In genomic region chr12:40208707-40209106, GRCh38 we compare ENCODE assay signal across 9 cellular contexts. TPM values are rescaled to one million over a fixed set of nuclear protein-coding genes. Genes with fewer than 3 reads are reported as not detected.
A peak's percentile ranks its signal among the peaks of the same experiment; 100 is the strongest.
DNase-seq lines count a peak whose midpoint lies in the region; ATAC-seq and TF ChIP-seq lines count a peak whose summit lies in the region.
"Had no signal": no experiment of that assay in that cellular context is flagged by ENCODE, and none has a peak within 500 bp of the region (broad histone marks: within the 10 kb centered on the region; RNA-seq: fewer than 3 reads in every experiment).

No MANE protein-coding gene starts in this region.

- peak overlapping the region; percentile 49 for H2AFZ ChIP-seq in SU-DHL-6 (ENCODE audit: low read depth, low read length, severe bottlenecking)

- ATAC-seq in GM21381 (IDR thresholded peaks at IDR 0.05; ENCODE audit: unreplicated experiment) (peak; percentile 86), HG03135 (IDR thresholded peaks at IDR 0.05; ENCODE audit: unreplicated experiment) (peak; percentile 90)
- no peak for ATAC-seq in activated T-cell treated with anti-CD3 and anti-CD28 coated beads, Interleukin-2, amount 50 U/mL, for 4 hours

- no peaks in the 10 kb centered on the region for H3K36me3 Mint-ChIP-seq in activated T-cell treated with anti-CD3 and anti-CD28 coated beads, Interleukin-2, amount 50 U/mL, for 4 hours (ENCODE audit: insufficient read depth)

- no peaks in the 10 kb centered on the region for H3K4me1 Mint-ChIP-seq in activated T-cell treated with anti-CD3 and anti-CD28 coated beads, Interleukin-2, amount 50 U/mL, for 4 hours (ENCODE audit: low read depth)

- DNase-seq in hepatic stellate cell (ENCODE audit: low spot score) (no peak), retina (no peak), colonic mucosa (no peak)
- no peak for DNase-seq in activated T-cell treated with anti-CD3 and anti-CD28 coated beads, Interleukin-2, amount 50 U/mL, for 4 hours

- intact Hi-C loops in colonic mucosa (cut with DNase I) = no loop called here

- H3F3A ChIP-seq in DOHH2 (ENCODE audit: control insufficient read depth, insufficient read depth) (no peaks in the 10 kb centered on the region), SU-DHL-6 (ENCODE audit: insufficient read depth) (no peaks in the 10 kb centered on the region)

- H3K4me3 ChIP-seq in DOHH2 (ENCODE audit: low read length) (no peak overlapping the region), SU-DHL-6 (ENCODE audit: insufficient read depth, low read length, poor library complexity, severe bottlenecking) (no peak overlapping the region), colonic mucosa (no peak overlapping the region)
- H3K4me3 ChIP-seq: smooth muscle cell had no signal

- H3K4me2 ChIP-seq in DOHH2 (ENCODE audit: low read length) (peak overlapping the region; percentile 20), SU-DHL-6 (ENCODE audit: low read depth, low read length, poor library complexity, severe bottlenecking) (peak overlapping the region; percentile 31)
- H3K4me2 ChIP-seq: smooth muscle cell had no signal

- TF ChIP-seq CTCF in DOHH2 (IDR thresholded peaks at IDR 0.05; ENCODE audit: low read depth, low read length, poor library complexity, severe bottlenecking) (no peak), SU-DHL-6 (IDR thresholded peaks at IDR 0.05; ENCODE audit: insufficient read depth, low read length, poor library complexity, severe bottlenecking) (no peak), colonic mucosa (IDR thresholded peaks at IDR 0.05) (no peak)

- H3K9me2 ChIP-seq in DOHH2 (replicated peaks; ENCODE audit: control insufficient read depth, low read length) (no peaks in the 10 kb centered on the region), SU-DHL-6 (replicated peaks; ENCODE audit: insufficient read depth, low read length) (no peaks in the 10 kb centered on the region)

- no peaks in the 10 kb centered on the region for H3K9me3 Mint-ChIP-seq in activated T-cell treated with anti-CD3 and anti-CD28 coated beads, Interleukin-2, amount 50 U/mL, for 4 hours

- no peaks in the 10 kb centered on the region for H3K79me2 ChIP-seq in DOHH2 (ENCODE audit: control insufficient read depth, low read length)
- no peaks in the 10 kb centered on the region for H3K79me2 ChIP-seq in SU-DHL-6 (ENCODE audit: insufficient read depth, low read length)

- H3K9me3 ChIP-seq in DOHH2 (ENCODE audit: control insufficient read depth, insufficient read depth, low read length) = peaks cover 6% of the 10 kb centered on the region; the same call in 1 of the 2 replicates
- no peaks in the 10 kb centered on the region for H3K9me3 ChIP-seq in SU-DHL-6 (ENCODE audit: insufficient read depth, low read length)
- H3K9me3 ChIP-seq in colonic mucosa = no peaks in the 10 kb centered on the region

- H3K36me3 ChIP-seq in DOHH2 (ENCODE audit: control insufficient read depth, low read length) = no peaks in the 10 kb centered on the region
- H3K36me3 ChIP-seq in SU-DHL-6 (ENCODE audit: low read length) = no peaks in the 10 kb centered on the region
- no peaks in the 10 kb centered on the region for H3K36me3 ChIP-seq in colonic mucosa

- no peak overlapping the region for H3K9ac ChIP-seq in SU-DHL-6 (ENCODE audit: low read length)
- no peak overlapping the region for H3K9ac ChIP-seq in colonic mucosa (ENCODE audit: low read depth in 2 of 2, low read length in 2 of 2)

- no peak overlapping the region for H3K4me3 Mint-ChIP-seq in activated T-cell treated with anti-CD3 and anti-CD28 coated beads, Interleukin-2, amount 50 U/mL, for 4 hours

- H3K27ac ChIP-seq in DOHH2 (ENCODE audit: low read depth, low read length) (no peak overlapping the region), SU-DHL-6 (ENCODE audit: low read depth, low read length) (no peak overlapping the region), colonic mucosa (no peak overlapping the region)

- H3K27me3 Mint-ChIP-seq in activated T-cell treated with anti-CD3 and anti-CD28 coated beads, Interleukin-2, amount 50 U/mL, for 4 hours (ENCODE audit: low read depth) = no peaks in the 10 kb centered on the region

- H3K4me1 ChIP-seq in DOHH2 (ENCODE audit: control insufficient read depth, low read length) (peaks cover 12% of the 10 kb centered on the region), colonic mucosa (no peaks in the 10 kb centered on the region)

- H3K27me3 ChIP-seq in DOHH2 (ENCODE audit: control insufficient read depth, low read length) = no peaks in the 10 kb centered on the region
- H3K27me3 ChIP-seq in SU-DHL-6 (ENCODE audit: low read length) = no peaks in the 10 kb centered on the region
- no peaks in the 10 kb centered on the region for H3K27me3 ChIP-seq in colonic mucosa

- H4K20me1 ChIP-seq in DOHH2 (ENCODE audit: control insufficient read depth, insufficient read depth, low read depth, low read length) = no peaks in the 10 kb centered on the region
- no peaks in the 10 kb centered on the region for H4K20me1 ChIP-seq in SU-DHL-6 (ENCODE audit: low read depth, low read length)

RNA-seq across cellular contexts. Expression of gene LRRK2, which starts 16.1 kb away (rescaled TPM):
- under 1 TPM; 0.16 to 0.21 (median 0.20) TPM for total RNA-seq in activated T-cell treated with anti-CD3 and anti-CD28 coated beads, Interleukin-2, amount 50 U/mL, for 4 hours
- total RNA-seq in colonic mucosa = 1 to 10 TPM; 1.7 to 4.1 TPM
- total RNA-seq: smooth muscle cell had no signal

Comparison
In these comparisons a context has a peak if more than half of its experiments do, and no peak if none do; other contexts are left out.
1. ATAC-seq: peak in GM21381 (single experiment) and HG03135 (single experiment); none in activated T-cell treated with anti-CD3 and anti-CD28 coated beads, Interleukin-2, amount 50 U/mL, for 4 hours (0 of 2).